Comparison of ENCODE assay signal across 8 cellular contexts in genomic region chr9:133119461-133120342, GRCh38. TPM values are rescaled to one million over a fixed set of nuclear protein-coding genes. Genes with fewer than 3 reads are reported as not detected.
A peak's percentile ranks its signal among the peaks of the same experiment; 100 is the strongest.
DNase-seq lines count a peak whose midpoint lies in the region; ATAC-seq, FAIRE-seq and TF ChIP-seq lines count a peak whose summit lies in the region.

No MANE protein-coding gene starts in this region.

- peaks cover 14% of the 10 kb centered on the region for H3K4me1 Mint-ChIP-seq in Calu3 (ENCODE audit: low read depth, unreplicated experiment)

- DNase-seq in Calu3 = no peak
- no peak for DNase-seq in NT2/D1 (ENCODE audit: low read depth, low spot score)
- no peak for DNase-seq in endothelial cell of umbilical vein (ENCODE audit: low read depth, low spot score)
- peak in 39 of 56 donors; percentile 27 to 82 (median 67) for DNase-seq in nucleus accumbens (lab: John Stamatoyannopoulos, UW)
- DNase-seq in stimulated activated CD4-positive, alpha-beta T cell treated with anti-CD3 and anti-CD28 coated beads, Interleukin-2, amount 100 ng/mL, for 48 hours = no peak

- H3K36me3 ChIP-seq in NT2/D1 (ENCODE audit: insufficient read depth, insufficient read length, low read length) (peaks cover 14% of the 10 kb centered on the region), endothelial cell of umbilical vein (ENCODE audit: control insufficient read depth in 2 of 2, extremely low read depth in 1 of 2, insufficient read depth in 2 of 2, low read length in 2 of 2) (no peaks in the 10 kb centered on the region)

- peak overlapping the region; percentile 35 for H3K4me2 ChIP-seq in endothelial cell of umbilical vein (ENCODE audit: insufficient read depth, low read length)

- peak overlapping the region; percentile 18 for H3K27ac ChIP-seq in endothelial cell of umbilical vein (ENCODE audit: insufficient read depth, low read depth, low read length)

- H3K4me3 Mint-ChIP-seq in Calu3 (ENCODE audit: low read depth, unreplicated experiment) = peak overlapping the region; percentile 63

- H3K9me3 Mint-ChIP-seq in Calu3 (ENCODE audit: low read depth, unreplicated experiment) = no peaks in the 10 kb centered on the region

- H3K27ac Mint-ChIP-seq in Calu3 (ENCODE audit: unreplicated experiment) = no peak overlapping the region

- no peaks in the 10 kb centered on the region for H4K20me1 ChIP-seq in endothelial cell of umbilical vein (replicated peaks; ENCODE audit: control insufficient read depth, extremely low read depth, insufficient read depth, low read length)

- intact Hi-C loops in Calu3 (cut with micrococcal nuclease; ENCODE audit: unreplicated experiment) (no loop called here), endothelial cell of umbilical vein (cut with micrococcal nuclease) (loop anchor here (2.0 kb wide), 1 partner anchor 15 kb away; no protein-coding TSS in a partner anchor)

- H3K4me1 ChIP-seq in NT2/D1 (ENCODE audit: insufficient read depth, insufficient read length) (peaks cover 47% of the 10 kb centered on the region), endothelial cell of umbilical vein (ENCODE audit: control insufficient read depth, extremely low read depth, insufficient read depth, low read length) (peaks cover 20% of the 10 kb centered on the region)

- no peaks in the 10 kb centered on the region for H3K27me3 Mint-ChIP-seq in Calu3 (ENCODE audit: unreplicated experiment)

- H3K4me3 ChIP-seq in NT2/D1 (ENCODE audit: insufficient read length, low read depth) = no peak overlapping the region
- peak overlapping the region in 2 of 3 experiments; percentile 37 to 45 for H3K4me3 ChIP-seq in endothelial cell of umbilical vein (replicated peaks in 1 of 3; ENCODE audit: insufficient read depth in 1 of 3, low read depth in 1 of 3, low read length in 3 of 3)

- no peak for TF ChIP-seq POLR2A in endothelial cell of umbilical vein (IDR thresholded peaks at IDR 0.05; ENCODE audit: low read depth, low read length)

- BruUV-seq in Calu3 (replicated peaks; lab: Mats Ljungman, UMichigan) (TSS peak; percentile 46), endothelial cell of umbilical vein (replicated peaks; lab: Mats Ljungman, UMichigan) (no TSS peak)

- H3K9me3 ChIP-seq in NT2/D1 (ENCODE audit: insufficient read depth, low read length) (no peaks in the 10 kb centered on the region), endothelial cell of umbilical vein (replicated peaks; ENCODE audit: control insufficient read depth, insufficient read depth, low read length) (no peaks in the 10 kb centered on the region)

- H3K79me2 ChIP-seq in endothelial cell of umbilical vein (ENCODE audit: control insufficient read depth, insufficient read depth, low read length) = no peaks in the 10 kb centered on the region

- H3K36me3 Mint-ChIP-seq in Calu3 (ENCODE audit: insufficient read depth, unreplicated experiment) = peaks cover 8% of the 10 kb centered on the region

- CTCF ChIA-PET in Calu3 (lab: Charles Lee) (interaction anchor here (1.8 kb wide), 1 partner anchor 24 kb away, joined by 8 read pairs; no protein-coding TSS in a partner anchor), endothelial cell of umbilical vein (lab: Charles Lee) (interaction anchor here (1.1 to 5.3 kb wide), 7 partner anchors 12 to 30 kb away, joined by 3 to 72 read pairs (median 6); no protein-coding TSS in a partner anchor)

- H2AFZ ChIP-seq in endothelial cell of umbilical vein (ENCODE audit: low read depth, low read length) = no peak overlapping the region

- H3K9me1 ChIP-seq in endothelial cell of umbilical vein (replicated peaks; ENCODE audit: control insufficient read depth, extremely low read depth, insufficient read depth, low read length) = no peaks in the 10 kb centered on the region

- no peak for ATAC-seq in GM19035 (IDR thresholded peaks at IDR 0.05; ENCODE audit: unreplicated experiment)
- no peak for ATAC-seq in GM18867 (IDR thresholded peaks at IDR 0.05; ENCODE audit: unreplicated experiment)
- no peak for ATAC-seq in HG03442 (IDR thresholded peaks at IDR 0.05; ENCODE audit: unreplicated experiment)

- peaks cover 7% of the 10 kb centered on the region for H3K27me3 ChIP-seq in NT2/D1 (ENCODE audit: insufficient read depth, insufficient read length)
- H3K27me3 ChIP-seq in endothelial cell of umbilical vein (ENCODE audit: control insufficient read depth in 2 of 2, insufficient read depth in 2 of 2, low read length in 2 of 2) = no peaks in the 10 kb centered on the region

- POLR2A ChIA-PET in endothelial cell of umbilical vein (lab: Charles Lee) = interaction anchor here (1.4 to 2.0 kb wide), 2 partner anchors 14 to 25 kb away, joined by 3 to 13 read pairs; no protein-coding TSS in a partner anchor

- dilution Hi-C loops in endothelial cell of umbilical vein (cut with MboI; ENCODE audit: extremely low pct_ligation_motif_present, low sequenced_read_pairs) = no loop called here

- no peak for TF ChIP-seq CTCF in Calu3 (IDR thresholded peaks at IDR 0.05; ENCODE audit: unreplicated experiment)
- no peak for TF ChIP-seq CTCF in endothelial cell of umbilical vein (IDR thresholded peaks at IDR 0.05; ENCODE audit: extremely low read depth in 1 of 2, insufficient read depth in 1 of 2, low read depth in 1 of 2, low read length in 2 of 2)

- FAIRE-seq in endothelial cell of umbilical vein (lab: Jason Lieb, UNC) = no peak

- peak overlapping the region; percentile 94 for H3K9ac ChIP-seq in NT2/D1 (ENCODE audit: insufficient read length, low read depth)
- H3K9ac ChIP-seq in endothelial cell of umbilical vein (replicated peaks; ENCODE audit: extremely low read depth, insufficient read depth, low read length) = peak overlapping the region; percentile 38

TF ChIP-seq in endothelial cell of umbilical vein, 7 proteins besides CTCF, POLR2A, EP300 and RAD21:
- TF ChIP-seq MAX (IDR thresholded peaks at IDR 0.05; ENCODE audit: insufficient read depth, insufficient read length) (no peak), JUN (IDR thresholded peaks at IDR 0.05; ENCODE audit: borderline replicate concordance, insufficient read depth, insufficient read length, low read depth) (no peak), GATA2 (IDR thresholded peaks at IDR 0.05; ENCODE audit: insufficient read depth, insufficient read length, low read depth, low read length) (no peak), EZH2 (IDR thresholded peaks at IDR 0.05; ENCODE audit: borderline replicate concordance, low read depth, low read length, severe bottlenecking) (peak; percentile 49)
TF ChIP-seq in endothelial cell of umbilical vein: peak in this region for 1.

RNA-seq across cellular contexts. Expression of gene RALGDS, which starts 1.3 kb away (rescaled TPM):
- total RNA-seq in Calu3 (2022) (13.7 and 18.2 TPM in 2 replicates), endothelial cell of umbilical vein (41.4 and 43.1 TPM in 2 replicates)
- 60.0 and 72.2 TPM in 2 replicates for polyA plus RNA-seq in endothelial cell of umbilical vein
- 42.1 and 51.4 TPM in 2 replicates for polyA plus RNA-seq in endothelial cell of umbilical vein (2011; cell fraction: cytosol; rRNA removed)
- 185 and 231 TPM in 2 replicates for polyA plus RNA-seq in endothelial cell of umbilical vein (2011; cell fraction: nucleus; rRNA removed)
- polyA plus RNA-seq in endothelial cell of umbilical vein (2012) = 23.4 and 32.2 TPM in 2 replicates
- polyA minus RNA-seq in endothelial cell of umbilical vein = 31.7 and 33.3 TPM in 2 replicates
- polyA minus RNA-seq in endothelial cell of umbilical vein (2011; cell fraction: cytosol; rRNA and poly(A)+ RNA removed) = 14.1 TPM
- 34.4 and 39.5 TPM in 2 replicates for polyA minus RNA-seq in endothelial cell of umbilical vein (2011; cell fraction: nucleus; rRNA and poly(A)+ RNA removed)

RNA-seq across cellular contexts. Expression of gene GBGT1, which starts 44.0 kb away (rescaled TPM):
- total RNA-seq in Calu3 (2022) (not detected in 2 replicates), endothelial cell of umbilical vein (28.7 and 35.6 TPM in 2 replicates)
- polyA plus RNA-seq in endothelial cell of umbilical vein = 56.3 and 68.8 TPM in 2 replicates
- polyA plus RNA-seq in endothelial cell of umbilical vein (2011; cell fraction: cytosol; rRNA removed) = 36.6 and 42.6 TPM in 2 replicates
- 39.7 and 45.5 TPM in 2 replicates for polyA plus RNA-seq in endothelial cell of umbilical vein (2011; cell fraction: nucleus; rRNA removed)
- polyA plus RNA-seq in endothelial cell of umbilical vein (2012) = 32.2 and 55.3 TPM in 2 replicates
- 61.1 and 61.6 TPM in 2 replicates for polyA minus RNA-seq in endothelial cell of umbilical vein
- not detected for polyA minus RNA-seq in endothelial cell of umbilical vein (2011; cell fraction: cytosol; rRNA and poly(A)+ RNA removed)
- polyA minus RNA-seq in endothelial cell of umbilical vein (2011; cell fraction: nucleus; rRNA and poly(A)+ RNA removed) = 24.7 and 38.1 TPM in 2 replicates

RNA-seq across cellular contexts. Expression of gene CEL, which starts 57.9 kb away (rescaled TPM):
- total RNA-seq in Calu3 (2022) (2.6 and 3.1 TPM in 2 replicates), endothelial cell of umbilical vein (1.1 and 1.9 TPM in 2 replicates)
- 0.81 and 0.92 TPM in 2 replicates for polyA plus RNA-seq in endothelial cell of umbilical vein
- polyA plus RNA-seq in endothelial cell of umbilical vein (2011; cell fraction: cytosol; rRNA removed) = 0.22 and 0.35 TPM in 2 replicates
- polyA plus RNA-seq in endothelial cell of umbilical vein (2011; cell fraction: nucleus; rRNA removed) = 5.2 and 6.0 TPM in 2 replicates
- polyA plus RNA-seq in endothelial cell of umbilical vein (2012) = 0.76 and 1.1 TPM in 2 replicates
- polyA minus RNA-seq in endothelial cell of umbilical vein = 0.46 and 0.68 TPM in 2 replicates
- polyA minus RNA-seq in endothelial cell of umbilical vein (2011; cell fraction: cytosol; rRNA and poly(A)+ RNA removed) = not detected
- polyA minus RNA-seq in endothelial cell of umbilical vein (2011; cell fraction: nucleus; rRNA and poly(A)+ RNA removed) = 1.3 and 1.9 TPM in 2 replicates

Comparison
In these comparisons a context has a peak if more than half of its experiments do, and no peak if none do; other contexts are left out.
1. DNase-seq: peak in nucleus accumbens (39 of 56); none in Calu3 (single experiment), NT2/D1 (single experiment), endothelial cell of umbilical vein (single experiment) and stimulated activated CD4-positive, alpha-beta T cell treated with anti-CD3 and anti-CD28 coated beads, Interleukin-2, amount 100 ng/mL, for 48 hours (0 of 2).
2. RNA of gene GBGT1, which starts 44.0 kb away (total RNA-seq): 28.7 to 35.6 TPM in endothelial cell of umbilical vein; not detected in Calu3; every median in the first group is over 10 times any median in the second.